21 cellular contexts compared by ENCODE assay signal in genomic region chr12:40065636-40066035, GRCh38.
"Had no signal": no experiment of that assay in that cellular context is flagged by ENCODE, and none has a peak within 500 bp of the region (broad histone marks: within the 10 kb centered on the region; RNA-seq: fewer than 3 reads in every experiment).

No MANE protein-coding gene starts in this region.

- H3K36me3 ChIP-seq: neural progenitor cell, suprapubic skin, transverse colon, upper lobe of right lung, uterus had no signal

- ATAC-seq: mucosa of descending colon; naive thymus-derived CD4-positive, alpha-beta T cell; right cardiac atrium; stimulated activated naive B cell treated with anti-CD40 and anti-IgM and Interleukin-4, amounts not matched to agents 10 μg/mL and 1 μg/mL and 100 μg/mL, for 72 hours; upper lobe of right lung had no signal

- H3K27me3 ChIP-seq: neural progenitor cell, suprapubic skin, transverse colon, upper lobe of right lung, uterus had no signal

- H3K4me3 ChIP-seq: lung, mucosa of descending colon, neural progenitor cell, skin epidermis, suprapubic skin, transverse colon, upper lobe of right lung, uterus had no signal

- H3K9me3 ChIP-seq: mucosa of descending colon, suprapubic skin, transverse colon, upper lobe of right lung, uterus had no signal

- H3K4me1 ChIP-seq: neural progenitor cell, parathyroid adenoma, suprapubic skin, upper lobe of right lung, uterus had no signal

- DNase-seq: cerebellar nuclear complex; cortex of kidney; effector CD4-positive, alpha-beta T cell; foreskin fibroblast; glutamatergic neuron; hypothalamus; mucosa of descending colon; naive thymus-derived CD4-positive, alpha-beta T cell; right cardiac atrium; stimulated activated CD4-positive, alpha-beta T cell treated with anti-CD3 and anti-CD28 coated beads, Interleukin-15, amount 100 ng/mL, for 24 hours; stimulated activated CD4-positive, alpha-beta T cell treated with anti-CD3 and anti-CD28 coated beads, Interleukin-2, amount 100 ng/mL, for 48 hours; stimulated activated naive B cell treated with anti-CD40 and anti-IgM and Interleukin-4, amounts not matched to agents 10 μg/mL and 1 μg/mL and 100 μg/mL, for 72 hours; transverse colon; upper lobe of right lung; uterus had no signal

- FAIRE-seq: keratinocyte had no signal

- H3K27ac ChIP-seq: neural progenitor cell, parathyroid adenoma, skin epidermis, suprapubic skin, upper lobe of right lung, uterus had no signal
